In the genomic region with DNA sequence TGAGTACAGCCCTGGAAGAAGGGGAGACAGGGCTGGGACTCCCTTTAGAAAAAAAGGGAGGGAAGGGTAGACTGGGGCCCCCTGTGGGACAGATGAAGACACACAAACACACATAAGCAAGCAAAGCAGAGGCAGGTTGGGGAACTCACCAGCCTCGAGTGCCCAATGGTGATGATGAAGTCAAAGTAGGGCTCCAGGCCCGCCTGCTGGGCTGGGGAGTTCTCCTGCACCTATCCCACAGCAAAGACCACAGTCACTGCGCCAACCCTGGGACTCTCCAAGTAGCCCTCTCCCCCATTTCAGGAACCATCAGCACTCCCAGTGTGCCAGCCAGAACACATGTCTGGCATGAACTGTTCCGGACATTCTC, we compare ENCODE assay signal across 9 cellular contexts. TPM values are rescaled to one million over a fixed set of nuclear protein-coding genes. Genes with fewer than 3 reads are reported as not detected.
DNase-seq lines count a peak whose midpoint lies in the region; ATAC-seq and TF ChIP-seq lines count a peak whose summit lies in the region.
"Had no signal": no experiment of that assay in that cellular context is flagged by ENCODE, and none has a peak within 500 bp of the region (broad histone marks: within the 10 kb centered on the region; RNA-seq: fewer than 3 reads in every experiment).

No MANE protein-coding gene starts in this region.

- intact Hi-C loops in CD4-positive, alpha-beta memory T cell (cut with micrococcal nuclease) = no loop called here

- no peak overlapping the region for H3K9ac ChIP-seq in MM.1S (ENCODE audit: low read length)

- H3K27me3 ChIP-seq in CD4-positive, alpha-beta memory T cell (ENCODE audit: insufficient read depth, low read length) = no peaks in the 10 kb centered on the region
- no peaks in the 10 kb centered on the region for H3K27me3 ChIP-seq in MM.1S (replicated peaks; ENCODE audit: insufficient read depth, low read length)
- no peaks in the 10 kb centered on the region for H3K27me3 ChIP-seq in foreskin keratinocyte

- peak overlapping the region; percentile 27 to 85 (median 76) for H3K27ac Mint-ChIP-seq in CD4-positive, alpha-beta memory T cell

- peaks cover 33 to 68% (median 52%) of the 10 kb centered on the region in 4 donors for H3K4me1 Mint-ChIP-seq in CD4-positive, alpha-beta memory T cell

- peak overlapping the region in 1 of 8 donors; percentile 17 for H3K4me3 Mint-ChIP-seq in CD4-positive, alpha-beta memory T cell

- TF ChIP-seq CTCF in MM.1S (IDR thresholded peaks at IDR 0.05; ENCODE audit: low read length) (peak; percentile 18), foreskin keratinocyte (conservative IDR thresholded peaks at IDR 0.05) (peak; percentile 30)

- H3K9me2 ChIP-seq in MM.1S (replicated peaks; ENCODE audit: insufficient read depth, low read length) = no peaks in the 10 kb centered on the region

- no peak overlapping the region for H2AFZ ChIP-seq in MM.1S (ENCODE audit: low read length)

- no peak overlapping the region for H3K4me3 ChIP-seq in CD4-positive, alpha-beta memory T cell (ENCODE audit: low read length in 2 of 2)
- H3K4me3 ChIP-seq in MM.1S (ENCODE audit: low read length) = no peak overlapping the region

- POLR2A ChIA-PET in CD4-positive, alpha-beta memory T cell (lab: Charles Lee; ENCODE audit: partially characterized antibody) = no interaction called here

- ATAC-seq in foreskin keratinocyte = no peak

- H3K36me3 Mint-ChIP-seq in CD4-positive, alpha-beta memory T cell = peaks cover 0 to 31% of the 10 kb centered on the region in 2 donors

- H3K9me3 ChIP-seq in CD4-positive, alpha-beta memory T cell (ENCODE audit: control insufficient read depth in 1 of 2, low read length in 2 of 2) = no peaks in the 10 kb centered on the region
- no peaks in the 10 kb centered on the region for H3K9me3 ChIP-seq in MM.1S (replicated peaks; ENCODE audit: insufficient read depth, low read length)

- H4K20me1 ChIP-seq in MM.1S (ENCODE audit: insufficient read depth, low read length) = no peaks in the 10 kb centered on the region

- H3K27ac ChIP-seq in CD4-positive, alpha-beta memory T cell (ENCODE audit: low read depth, low read length) = no peak overlapping the region
- H3K27ac ChIP-seq in MM.1S (ENCODE audit: low read length) (no peak overlapping the region), foreskin keratinocyte (no peak overlapping the region)

- peaks cover 25% of the 10 kb centered on the region for H3K36me3 ChIP-seq in CD4-positive, alpha-beta memory T cell (ENCODE audit: insufficient read depth, low read length)
- H3K36me3 ChIP-seq in MM.1S (replicated peaks; ENCODE audit: insufficient read depth, low read length) = no peaks in the 10 kb centered on the region

- H3K4me1 ChIP-seq in CD4-positive, alpha-beta memory T cell (ENCODE audit: insufficient read depth, low read length) = peaks cover 37% of the 10 kb centered on the region
- H3K4me1 ChIP-seq in MM.1S (ENCODE audit: low read length) (peaks cover 17% of the 10 kb centered on the region), foreskin keratinocyte (peaks cover 9% of the 10 kb centered on the region)

- H3F3A ChIP-seq in MM.1S (ENCODE audit: insufficient read depth, low read length) = peaks cover 7% of the 10 kb centered on the region

- no peak for DNase-seq in CD4-positive, alpha-beta memory T cell
- DNase-seq in MM.1S = no peak
- no peak for DNase-seq in foreskin keratinocyte
- DNase-seq in A172 (ENCODE audit: low spot score) = no peak
- DNase-seq in stimulated activated CD4-positive, alpha-beta T cell treated with anti-CD3 and anti-CD28 coated beads, Interleukin-4, amount 100 ng/mL, for 4 hours = no peak
- DNase-seq in middle frontal gyrus (ENCODE audit: extremely low spot score, low spot score) = no peak
- DNase-seq: DMS53; NCI-H146; stimulated activated CD8-positive, alpha-beta memory T cell treated with anti-CD3 and anti-CD28 coated beads, Interleukin-4, amount 100 ng/mL, for 48 hours had no signal

- H3K4me2 ChIP-seq in MM.1S (ENCODE audit: low read depth, low read length) = no peak overlapping the region

- H3K27me3 Mint-ChIP-seq in CD4-positive, alpha-beta memory T cell = no peaks in the 10 kb centered on the region

- H3K9me3 Mint-ChIP-seq in CD4-positive, alpha-beta memory T cell = no peaks in the 10 kb centered on the region

- CTCF ChIA-PET in CD4-positive, alpha-beta memory T cell (lab: Charles Lee; ENCODE audit: partially characterized antibody) = interaction anchor here (14.8 kb wide), 1 partner anchor 186 kb away, joined by 170 read pairs; no protein-coding TSS in a partner anchor

- peaks cover 50% of the 10 kb centered on the region for H3K79me2 ChIP-seq in MM.1S (ENCODE audit: low read length)

RNA-seq across cellular contexts. Expression of a gene that starts 4.1 kb away (rescaled TPM):
- total RNA-seq in CD4-positive, alpha-beta memory T cell = 10 to 100 TPM; 57.1 to 58.4 TPM
- 10 to 100 TPM; 21.5 to 22.1 TPM for polyA plus RNA-seq in CD4-positive, alpha-beta memory T cell
- 45.5 and 49.8 TPM in 2 replicates for total RNA-seq in foreskin keratinocyte
- polyA plus RNA-seq in foreskin keratinocyte = 29.6 and 29.9 TPM in 2 replicates
- 27.1 and 42.3 TPM in 2 replicates for total RNA-seq in A172 (2014; rRNA removed; shearing (Covaris generic))

RNA-seq across cellular contexts. Expression of a gene that starts 4.2 kb away (rescaled TPM):
- 1 to 10 TPM; 3.0 to 3.9 TPM for total RNA-seq in CD4-positive, alpha-beta memory T cell
- polyA plus RNA-seq in CD4-positive, alpha-beta memory T cell = 1 to 10 TPM in 1 of 2 donors, not detected in 1; 1.1 TPM
- total RNA-seq in foreskin keratinocyte = 1.4 TPM in 2 replicates
- polyA plus RNA-seq in foreskin keratinocyte = 0.80 and 1.3 TPM in 2 replicates
- total RNA-seq in A172 (2014; rRNA removed; shearing (Covaris generic)) = 1.3 and 2.3 TPM in 2 replicates

RNA-seq across cellular contexts. Expression of a gene that starts 50.1 kb away (rescaled TPM):
- 10 to 100 TPM; 14.9 to 15.3 TPM for total RNA-seq in CD4-positive, alpha-beta memory T cell
- polyA plus RNA-seq in CD4-positive, alpha-beta memory T cell = 10 to 100 TPM; 22.5 to 89.7 TPM
- 9.6 and 16.1 TPM in 2 replicates for total RNA-seq in foreskin keratinocyte
- 6.4 and 10.2 TPM in 2 replicates for polyA plus RNA-seq in foreskin keratinocyte
- total RNA-seq in A172 (2014; rRNA removed; shearing (Covaris generic)) = 19.7 and 22.4 TPM in 2 replicates

RNA-seq across cellular contexts. Expression of a gene that starts 51.5 kb away (rescaled TPM):
- 10 to 100 TPM; 59.4 to 69.8 TPM for total RNA-seq in CD4-positive, alpha-beta memory T cell
- polyA plus RNA-seq in CD4-positive, alpha-beta memory T cell = 10 to 100 TPM; 32.6 to 48.1 TPM
- total RNA-seq in foreskin keratinocyte = 18.3 and 20.0 TPM in 2 replicates
- 7.0 and 7.2 TPM in 2 replicates for polyA plus RNA-seq in foreskin keratinocyte
- total RNA-seq in A172 (2014; rRNA removed; shearing (Covaris generic)) = 20.0 and 21.2 TPM in 2 replicates

RNA-seq across cellular contexts. Expression of a gene that starts 51.6 kb away (rescaled TPM):
- total RNA-seq in CD4-positive, alpha-beta memory T cell = under 1 TPM; 0.08 to 0.15 TPM
- not detected for polyA plus RNA-seq in CD4-positive, alpha-beta memory T cell
- total RNA-seq in foreskin keratinocyte = not detected in 2 replicates
- not detected in 2 replicates for polyA plus RNA-seq in foreskin keratinocyte
- total RNA-seq in A172 (2014; rRNA removed; shearing (Covaris generic)) = not detected in 2 replicates
